28 cellular contexts compared by ENCODE assay signal in the genomic region with DNA sequence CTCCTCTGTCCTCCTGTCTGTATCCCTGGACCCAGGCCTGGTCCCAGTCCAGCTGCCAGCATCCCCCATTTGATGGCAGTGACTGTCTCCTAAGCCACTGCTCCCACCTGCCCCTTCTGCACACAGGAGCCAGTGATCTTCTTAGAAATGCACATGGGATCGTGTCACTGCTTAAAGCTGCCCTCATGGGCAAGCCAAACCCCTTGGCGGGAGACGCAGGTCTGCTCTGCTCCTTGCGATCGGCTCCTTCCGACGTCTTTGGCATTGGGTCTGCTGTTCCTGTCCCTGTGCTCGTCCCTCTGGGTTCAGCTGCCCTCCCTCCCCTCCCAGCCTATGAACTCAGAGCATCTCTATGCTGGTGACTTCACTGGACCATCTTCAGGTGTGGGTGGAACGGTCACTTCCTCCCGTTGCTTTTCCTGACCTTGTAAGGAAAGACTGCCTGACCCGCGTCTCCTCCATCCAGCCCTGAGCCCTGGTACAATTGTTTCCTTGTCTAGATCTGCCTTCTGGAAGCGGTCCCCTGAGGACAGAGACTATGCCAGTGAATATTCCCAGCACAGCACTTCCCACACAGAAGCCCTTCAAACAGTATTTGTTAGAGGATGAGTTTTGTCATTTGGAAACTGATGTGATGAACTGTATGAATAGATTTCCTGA.
A peak's percentile ranks its signal among the peaks of the same experiment; 100 is the strongest.
DNase-seq lines count a peak whose midpoint lies in the region; ATAC-seq, FAIRE-seq and TF ChIP-seq lines count a peak whose summit lies in the region.
"Had no signal": no experiment of that assay in that cellular context is flagged by ENCODE, and none has a peak within 500 bp of the region (broad histone marks: within the 10 kb centered on the region; RNA-seq: fewer than 3 reads in every experiment).

No MANE protein-coding gene starts in this region.

- no peaks in the 10 kb centered on the region for H3K4me1 ChIP-seq in lower lobe of right lung
- no peaks in the 10 kb centered on the region for H3K4me1 ChIP-seq in spleen
- H3K4me1 ChIP-seq: HAP-1 had no signal

- no peak for DNase-seq in activated naive CD4-positive, alpha-beta T cell (lab: John Stamatoyannopoulos, UW)
- DNase-seq in bronchial epithelial cell (ENCODE audit: low read depth) (no peak), lower lobe of right lung (peak; percentile 24), spleen (peak; percentile 59), NCI-H187 (lab: John Stamatoyannopoulos, UW) (no peak), UCSD-AML1 (lab: John Stamatoyannopoulos, UW; ENCODE audit: unreplicated experiment) (no peak), NCI-H1436 (lab: John Stamatoyannopoulos, UW) (no peak)
- DNase-seq: ACHN; CD4-positive, alpha-beta memory T cell; MM.1S; NCI-H1048; NCI-H1417 treated with DMSO at 0.1 percent for 48 hours; NCI-H1930; NCI-H2171; NCI-H524 treated with DMSO at 0.1 percent for 48 hours; NCI-H82 had no signal

- H3K27me3 Mint-ChIP-seq in activated naive CD4-positive, alpha-beta T cell treated with anti-CD3 and anti-CD28 coated beads, Interleukin-2, amount 50 U/mL, for 24 hours = peaks cover 16% of the 10 kb centered on the region

- WGBS in spleen, 5 donors = 84 to 90% (median 86%) methylated on average over 13 of the region's 13 CpGs

- intact Hi-C loops in lower lobe of right lung (cut with DNase I) = no loop called here
- intact Hi-C loops in spleen (cut with DNase I; ENCODE audit: low total_unique reads) = no loop called here

- peaks cover 4% of the 10 kb centered on the region for H3K9me3 ChIP-seq in lower lobe of right lung
- H3K9me3 ChIP-seq in spleen = peaks cover 0 to 9% (median 6%) of the 10 kb centered on the region in 8 donors
- H3K9me3 ChIP-seq: HAP-1 had no signal

- peaks cover 9% of the 10 kb centered on the region for H3K9me3 Mint-ChIP-seq in activated naive CD4-positive, alpha-beta T cell treated with anti-CD3 and anti-CD28 coated beads, Interleukin-2, amount 50 U/mL, for 24 hours
- H3K9me3 Mint-ChIP-seq: GM23338 had no signal

- no peak overlapping the region for H3K4me3 Mint-ChIP-seq in activated naive CD4-positive, alpha-beta T cell treated with anti-CD3 and anti-CD28 coated beads, Interleukin-2, amount 50 U/mL, for 24 hours
- H3K4me3 Mint-ChIP-seq: CD4-positive, alpha-beta memory T cell; GM23338 had no signal

- peaks cover 3% of the 10 kb centered on the region for H3K36me3 Mint-ChIP-seq in activated naive CD4-positive, alpha-beta T cell treated with anti-CD3 and anti-CD28 coated beads, Interleukin-2, amount 50 U/mL, for 24 hours
- H3K36me3 Mint-ChIP-seq: CD4-positive, alpha-beta memory T cell had no signal

- H3K36me3 ChIP-seq in bronchial epithelial cell (ENCODE audit: control insufficient read depth, insufficient read depth, low read length) (no peaks in the 10 kb centered on the region), lower lobe of right lung (no peaks in the 10 kb centered on the region), spleen (peaks cover 0 to 24% (median 0%) of the 10 kb centered on the region in 6 donors)
- H3K36me3 ChIP-seq: HAP-1, SJSA1 had no signal

- no peak overlapping the region for H3K27ac ChIP-seq in lower lobe of right lung
- H3K27ac ChIP-seq in spleen = no peak overlapping the region
- H3K27ac ChIP-seq: 22Rv1; BLaER1 treated with 17β-estradiol and CSF1 and Interleukin-3, amounts not matched to agents 10 nM and 100 nM; HL-60; SJSA1 had no signal

- no peak for TF ChIP-seq CTCF in bronchial epithelial cell (IDR thresholded peaks at IDR 0.05; ENCODE audit: insufficient read depth, low read length, severe bottlenecking)
- TF ChIP-seq CTCF in lower lobe of right lung (IDR thresholded peaks at IDR 0.05) = no peak
- no peak for TF ChIP-seq CTCF in spleen (IDR thresholded peaks at IDR 0.05 in 8 of 11, conservative IDR thresholded peaks at IDR 0.05 in 3 of 11)

- peak; percentile 60 for FAIRE-seq in bronchial epithelial cell (lab: Jason Lieb, UNC)
- FAIRE-seq: G401.6, GM12892, HepG2, K562 had no signal

- H3K27me3 ChIP-seq in bronchial epithelial cell (ENCODE audit: control insufficient read depth, insufficient read depth, low read length) (no peaks in the 10 kb centered on the region), lower lobe of right lung (ENCODE audit: low read depth) (peaks cover 4% of the 10 kb centered on the region), spleen (replicated peaks in 1 of 7) (peaks cover 0 to 19% (median 0%) of the 10 kb centered on the region in 7 donors)
- H3K27me3 ChIP-seq: BLaER1 treated with 17β-estradiol and CSF1 and Interleukin-3, amounts not matched to agents 10 nM and 100 nM; SJSA1 had no signal

- no peaks in the 10 kb centered on the region for H3K4me1 Mint-ChIP-seq in activated naive CD4-positive, alpha-beta T cell treated with anti-CD3 and anti-CD28 coated beads, Interleukin-2, amount 50 U/mL, for 24 hours
- H3K4me1 Mint-ChIP-seq: CD4-positive, alpha-beta memory T cell; GM23338 had no signal

- ATAC-seq in lower lobe of right lung = no peak
- ATAC-seq: GM23338, HepG2, K562, Panc1 had no signal

- H3K27ac Mint-ChIP-seq in activated naive CD4-positive, alpha-beta T cell treated with anti-CD3 and anti-CD28 coated beads, Interleukin-2, amount 50 U/mL, for 24 hours = peak overlapping the region; percentile 1
- H3K27ac Mint-ChIP-seq: CD4-positive, alpha-beta memory T cell; GM23338 had no signal

- no peak for TF ChIP-seq POLR2A in spleen (IDR thresholded peaks at IDR 0.05)

- H3K4me3 ChIP-seq in bronchial epithelial cell (ENCODE audit: low read depth, low read length) (no peak overlapping the region), lower lobe of right lung (no peak overlapping the region), spleen (no peak overlapping the region)
- H3K4me3 ChIP-seq: BLaER1 treated with 17β-estradiol and CSF1 and Interleukin-3, amounts not matched to agents 10 nM and 100 nM; GM23338; HAP-1; K562; SJSA1 had no signal

Comparison
In these comparisons a context has a peak if more than half of its experiments do, and no peak if none do; other contexts are left out.
1. DNase-seq: peak in lower lobe of right lung (single experiment) and spleen (single experiment); none in activated naive CD4-positive, alpha-beta T cell (0 of 4), bronchial epithelial cell (single experiment), NCI-H187 (0 of 2), UCSD-AML1 (single experiment) and NCI-H1436 (single experiment).